Comparison of ENCODE assay signal across 14 cellular contexts in the genomic region with DNA sequence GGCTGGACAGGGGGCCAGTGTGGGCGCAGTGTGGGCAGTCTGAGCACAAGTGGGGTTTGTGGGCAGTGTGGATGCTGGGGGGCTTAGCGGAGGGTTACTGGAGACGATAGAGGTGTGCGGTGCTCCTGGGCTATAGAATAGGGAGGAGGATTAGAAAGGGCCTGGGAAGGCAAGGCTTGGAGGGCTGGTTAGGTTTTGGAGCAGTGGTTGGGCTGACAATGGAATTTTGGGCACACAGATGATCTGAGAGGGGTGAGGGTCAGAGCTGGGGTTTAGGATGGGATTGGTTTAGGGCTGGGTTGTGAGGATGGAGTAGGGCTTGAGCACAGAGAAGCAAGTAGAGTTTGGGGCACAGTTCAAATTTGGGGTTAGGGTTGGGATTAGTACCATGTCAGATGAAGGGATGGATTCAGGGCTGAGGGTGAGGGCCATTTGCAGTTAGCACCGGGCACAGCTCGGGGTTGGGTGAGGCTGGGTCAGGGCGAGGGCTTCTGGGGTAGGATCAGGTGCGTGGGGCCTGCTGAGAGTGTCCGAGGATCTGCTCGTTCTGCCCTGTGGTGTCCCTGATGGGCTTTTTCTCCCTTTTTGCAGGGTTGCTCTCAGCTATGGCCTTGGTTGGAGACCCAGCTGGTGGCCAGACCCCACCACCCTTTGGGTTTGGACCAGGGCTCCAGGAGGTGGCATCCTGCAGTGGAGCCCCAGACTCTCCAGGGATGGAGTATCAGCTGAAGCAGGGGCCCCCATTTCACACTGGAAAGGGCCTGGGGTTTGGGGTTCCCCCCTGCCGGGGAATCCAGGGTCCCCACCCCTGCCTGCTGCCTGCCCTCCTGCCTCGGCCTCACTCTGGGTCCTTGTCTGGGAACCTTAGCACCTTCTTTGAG. TPM values are rescaled to one million over a fixed set of nuclear protein-coding genes. Genes with fewer than 3 reads are reported as not detected.
DNase-seq lines count a peak whose midpoint lies in the region; ATAC-seq and TF ChIP-seq lines count a peak whose summit lies in the region.
"Had no signal": no experiment of that assay in that cellular context is flagged by ENCODE, and none has a peak within 500 bp of the region (broad histone marks: within the 10 kb centered on the region; RNA-seq: fewer than 3 reads in every experiment).

No MANE protein-coding gene starts in this region.

- peak overlapping the region; percentile 14 to 70 (median 20) for H3K9ac ChIP-seq in skeletal muscle tissue (ENCODE audit: low read depth in 1 of 3, low read length in 3 of 3)

- H3K27ac Mint-ChIP-seq in Calu3 (ENCODE audit: unreplicated experiment) (peak overlapping the region; percentile 100), WTC11 (peak overlapping the region; percentile 9; the same call in 1 of the 2 replicates)
- H3K27ac Mint-ChIP-seq in activated T-helper 2 cell treated with anti-CD3 and anti-CD28 coated beads, Interferon-gamma antibody, Interleukin-2, Interleukin-4, amounts not matched to agents 10 μg/mL and 5 μg/mL and 100 μg/mL, durations not matched to agents 14 hours and 24 hours and 36 hours: no peak overlapping the region

- H3K27me3 ChIP-seq in hepatocyte: no peaks in the 10 kb centered on the region
- no peaks in the 10 kb centered on the region for H3K27me3 ChIP-seq in skeletal muscle tissue (ENCODE audit: control insufficient read depth in 3 of 3, insufficient read depth in 3 of 3, low read length in 3 of 3)

- H3K9me3 ChIP-seq in hepatocyte (ENCODE audit: low read depth): no peaks in the 10 kb centered on the region
- H3K9me3 ChIP-seq in skeletal muscle tissue (ENCODE audit: control insufficient read depth in 3 of 3, low read length in 3 of 3): no peaks in the 10 kb centered on the region
- H3K9me3 ChIP-seq: neutrophil had no signal

- H3K4me3 Mint-ChIP-seq in Calu3 (ENCODE audit: low read depth, unreplicated experiment): peak overlapping the region; percentile 69
- no peak overlapping the region for H3K4me3 Mint-ChIP-seq in WTC11
- no peak overlapping the region for H3K4me3 Mint-ChIP-seq in activated T-helper 2 cell treated with anti-CD3 and anti-CD28 coated beads, Interferon-gamma antibody, Interleukin-2, Interleukin-4, amounts not matched to agents 10 μg/mL and 5 μg/mL and 100 μg/mL, durations not matched to agents 14 hours and 24 hours and 36 hours (ENCODE audit: low read depth)
- H3K4me3 Mint-ChIP-seq: stimulated activated naive CD8-positive, alpha-beta T cell treated with anti-CD3 and anti-CD28 coated beads, Interleukin-15, amount 100 ng/mL, for 72 hours had no signal

- no peaks in the 10 kb centered on the region for H4K20me1 ChIP-seq in hepatocyte (ENCODE audit: insufficient read depth, poor library complexity, severe bottlenecking)

- H3K79me2 ChIP-seq in hepatocyte: no peaks in the 10 kb centered on the region

- DNase-seq in Calu3 (no peak), WTC11 (ENCODE audit: low spot score) (no peak), hepatocyte (ENCODE audit: low spot score) (no peak), NCI-H82 treated with DMSO at 0.1 percent for 48 hours (lab: John Stamatoyannopoulos, UW; ENCODE audit: unreplicated experiment) (no peak), NCI-H748 treated with DMSO at 0.1 percent for 48 hours (lab: John Stamatoyannopoulos, UW) (no peak)
- no peak for DNase-seq in activated T-helper 2 cell treated with anti-CD3 and anti-CD28 coated beads, Interferon-gamma antibody, Interleukin-2, Interleukin-4, amounts not matched to agents 10 μg/mL and 5 μg/mL and 100 μg/mL, durations not matched to agents 14 hours and 24 hours and 36 hours (ENCODE audit: low spot score)
- DNase-seq: amniotic stem cell; GOT3; NCI-H2107; stimulated activated CD4-positive, alpha-beta T cell treated with anti-CD3 and anti-CD28 coated beads, Interleukin-2, amount 100 ng/mL, for 48 hours; stimulated activated naive CD8-positive, alpha-beta T cell treated with anti-CD3 and anti-CD28 coated beads, Interleukin-15, amount 100 ng/mL, for 72 hours had no signal

- intact Hi-C loops in Calu3 (cut with micrococcal nuclease; ENCODE audit: unreplicated experiment): loop anchor here (5.0 to 10.0 kb wide), 2 partner anchors 439 to 736 kb away; no protein-coding TSS in a partner anchor
- intact Hi-C loops in activated T-helper 2 cell treated with anti-CD3 and anti-CD28 coated beads, Interferon-gamma antibody, Interleukin-2, Interleukin-4, amounts not matched to agents 10 μg/mL and 5 μg/mL and 100 μg/mL, durations not matched to agents 14 hours and 24 hours and 36 hours (cut with micrococcal nuclease): no loop called here

- H3K4me1 Mint-ChIP-seq in Calu3 (ENCODE audit: low read depth, unreplicated experiment): peaks cover 57% of the 10 kb centered on the region
- H3K4me1 Mint-ChIP-seq in WTC11: peaks cover 37% of the 10 kb centered on the region
- no peaks in the 10 kb centered on the region for H3K4me1 Mint-ChIP-seq in activated T-helper 2 cell treated with anti-CD3 and anti-CD28 coated beads, Interferon-gamma antibody, Interleukin-2, Interleukin-4, amounts not matched to agents 10 μg/mL and 5 μg/mL and 100 μg/mL, durations not matched to agents 14 hours and 24 hours and 36 hours (ENCODE audit: low read depth)
- H3K4me1 Mint-ChIP-seq: stimulated activated naive CD8-positive, alpha-beta T cell treated with anti-CD3 and anti-CD28 coated beads, Interleukin-15, amount 100 ng/mL, for 72 hours had no signal

- no peak for ATAC-seq in WTC11
- ATAC-seq in GM18868 (IDR thresholded peaks at IDR 0.05; ENCODE audit: unreplicated experiment): no peak
- ATAC-seq: stimulated activated naive CD8-positive, alpha-beta T cell treated with anti-CD3 and anti-CD28 coated beads, Interleukin-15, amount 100 ng/mL, for 72 hours had no signal

- TF ChIP-seq CTCF in Calu3 (IDR thresholded peaks at IDR 0.05; ENCODE audit: unreplicated experiment) (no peak), WTC11 (IDR thresholded peaks at IDR 0.05) (no peak), hepatocyte (IDR thresholded peaks at IDR 0.05; ENCODE audit: poor library complexity) (no peak)

- CTCF ChIA-PET in Calu3 (lab: Charles Lee): interaction anchor here (1.0 to 3.1 kb wide), 4 partner anchors 11 to 733 kb away, joined by 3 to 19 read pairs (median 7); no protein-coding TSS in a partner anchor
- CTCF ChIA-PET in WTC11 (lab: Charles Lee): interaction anchor here (0.6 to 3.6 kb wide), 14 partner anchors 11 to 724 kb away, joined by 3 to 29 read pairs (median 4); no protein-coding TSS in a partner anchor

- no peak overlapping the region for H2AFZ ChIP-seq in hepatocyte

- no TSS peak for BruUV-seq in Calu3 (replicated peaks; lab: Mats Ljungman, UMichigan)

- H3K27ac ChIP-seq in hepatocyte (peak overlapping the region; percentile 95), skeletal muscle tissue (ENCODE audit: low read depth, low read length) (peak overlapping the region; percentile 72)
- H3K27ac ChIP-seq: neutrophil had no signal

- H3K27me3 Mint-ChIP-seq in Calu3 (ENCODE audit: unreplicated experiment): no peaks in the 10 kb centered on the region
- no peaks in the 10 kb centered on the region for H3K27me3 Mint-ChIP-seq in WTC11 (ENCODE audit: low read depth)
- peaks cover 3% of the 10 kb centered on the region for H3K27me3 Mint-ChIP-seq in activated T-helper 2 cell treated with anti-CD3 and anti-CD28 coated beads, Interferon-gamma antibody, Interleukin-2, Interleukin-4, amounts not matched to agents 10 μg/mL and 5 μg/mL and 100 μg/mL, durations not matched to agents 14 hours and 24 hours and 36 hours (ENCODE audit: low read depth)

- H3K36me3 ChIP-seq in hepatocyte (replicated peaks; ENCODE audit: insufficient read depth, low read depth) (no peaks in the 10 kb centered on the region), skeletal muscle tissue (ENCODE audit: control insufficient read depth in 3 of 3, insufficient read depth in 3 of 3, low read length in 3 of 3) (no peaks in the 10 kb centered on the region)
- H3K36me3 ChIP-seq: neutrophil had no signal

- POLR2A ChIA-PET in WTC11 (lab: Charles Lee): no interaction called here

- no peak overlapping the region for H3K4me3 ChIP-seq in hepatocyte
- H3K4me3 ChIP-seq in skeletal muscle tissue (ENCODE audit: low read length in 3 of 3): no peak overlapping the region

- H3K9me3 Mint-ChIP-seq in Calu3 (ENCODE audit: low read depth, unreplicated experiment) (no peaks in the 10 kb centered on the region), WTC11 (no peaks in the 10 kb centered on the region)
- no peaks in the 10 kb centered on the region for H3K9me3 Mint-ChIP-seq in activated T-helper 2 cell treated with anti-CD3 and anti-CD28 coated beads, Interferon-gamma antibody, Interleukin-2, Interleukin-4, amounts not matched to agents 10 μg/mL and 5 μg/mL and 100 μg/mL, durations not matched to agents 14 hours and 24 hours and 36 hours
- H3K9me3 Mint-ChIP-seq: stimulated activated naive CD8-positive, alpha-beta T cell treated with anti-CD3 and anti-CD28 coated beads, Interleukin-15, amount 100 ng/mL, for 72 hours had no signal

- H3K36me3 Mint-ChIP-seq in Calu3 (ENCODE audit: insufficient read depth, unreplicated experiment) (peaks cover 54% of the 10 kb centered on the region), WTC11 (no peaks in the 10 kb centered on the region)
- H3K36me3 Mint-ChIP-seq in activated T-helper 2 cell treated with anti-CD3 and anti-CD28 coated beads, Interferon-gamma antibody, Interleukin-2, Interleukin-4, amounts not matched to agents 10 μg/mL and 5 μg/mL and 100 μg/mL, durations not matched to agents 14 hours and 24 hours and 36 hours (ENCODE audit: low read depth): no peaks in the 10 kb centered on the region

- WGBS in hepatocyte (ENCODE audit: low lambda C conversion rate, missing lambda C conversion rate): 95% methylated on average over 12 of the region's 12 CpGs

- H3K4me1 ChIP-seq in hepatocyte (ENCODE audit: insufficient read depth) (peaks cover 43% of the 10 kb centered on the region), skeletal muscle tissue (ENCODE audit: control insufficient read depth in 3 of 3, insufficient read depth in 3 of 3, low read length in 3 of 3) (peaks cover 20 to 41% (median 27%) of the 10 kb centered on the region in 3 donors)

- no peak overlapping the region for H3K4me2 ChIP-seq in hepatocyte

- no peaks in the 10 kb centered on the region for H3K9me2 ChIP-seq in hepatocyte (replicated peaks; ENCODE audit: insufficient read depth)

TF ChIP-seq in WTC11, 78 proteins besides CTCF, POLR2A, EP300 and RAD21 (continues in another document):
- TF ChIP-seq ZNF671 (CRISPR knock-in tag; IDR thresholded peaks at IDR 0.05): no peak

RNA-seq across cellular contexts. Expression of gene KRT80, which starts 45.6 kb away (rescaled TPM):
- total RNA-seq in Calu3 (2022) (32.7 and 45.5 TPM in 2 replicates), WTC11 (2021) (0.09 to 0.11 TPM (median 0.11 TPM) in 3 replicates), hepatocyte (0.28 and 0.77 TPM in 2 replicates), skeletal muscle tissue (0.52 TPM)
- polyA plus RNA-seq in hepatocyte: 1.2 and 1.5 TPM in 2 replicates
- not detected in 2 replicates for total RNA-seq in activated T-helper 2 cell treated with anti-CD3 and anti-CD28 coated beads, Interferon-gamma antibody, Interleukin-2, Interleukin-4, amounts not matched to agents 10 μg/mL and 5 μg/mL and 100 μg/mL, durations not matched to agents 14 hours and 24 hours and 36 hours

Comparison
In these comparisons a context has a peak if more than half of its experiments do, and no peak if none do; other contexts are left out.
1. RNA of gene KRT80, which starts 45.6 kb away (total RNA-seq): 32.7 to 45.5 TPM in Calu3; 0.28 to 0.77 TPM in hepatocyte, 0.52 TPM in skeletal muscle tissue (single experiment), 0.09 to 0.11 TPM in WTC11 and not detected in activated T-helper 2 cell treated with anti-CD3 and anti-CD28 coated beads, Interferon-gamma antibody, Interleukin-2, Interleukin-4, amounts not matched to agents 10 μg/mL and 5 μg/mL and 100 μg/mL, durations not matched to agents 14 hours and 24 hours and 36 hours; every median in the first group is over 10 times any median in the second.